9 cellular contexts compared by ENCODE assay signal in the genomic region with DNA sequence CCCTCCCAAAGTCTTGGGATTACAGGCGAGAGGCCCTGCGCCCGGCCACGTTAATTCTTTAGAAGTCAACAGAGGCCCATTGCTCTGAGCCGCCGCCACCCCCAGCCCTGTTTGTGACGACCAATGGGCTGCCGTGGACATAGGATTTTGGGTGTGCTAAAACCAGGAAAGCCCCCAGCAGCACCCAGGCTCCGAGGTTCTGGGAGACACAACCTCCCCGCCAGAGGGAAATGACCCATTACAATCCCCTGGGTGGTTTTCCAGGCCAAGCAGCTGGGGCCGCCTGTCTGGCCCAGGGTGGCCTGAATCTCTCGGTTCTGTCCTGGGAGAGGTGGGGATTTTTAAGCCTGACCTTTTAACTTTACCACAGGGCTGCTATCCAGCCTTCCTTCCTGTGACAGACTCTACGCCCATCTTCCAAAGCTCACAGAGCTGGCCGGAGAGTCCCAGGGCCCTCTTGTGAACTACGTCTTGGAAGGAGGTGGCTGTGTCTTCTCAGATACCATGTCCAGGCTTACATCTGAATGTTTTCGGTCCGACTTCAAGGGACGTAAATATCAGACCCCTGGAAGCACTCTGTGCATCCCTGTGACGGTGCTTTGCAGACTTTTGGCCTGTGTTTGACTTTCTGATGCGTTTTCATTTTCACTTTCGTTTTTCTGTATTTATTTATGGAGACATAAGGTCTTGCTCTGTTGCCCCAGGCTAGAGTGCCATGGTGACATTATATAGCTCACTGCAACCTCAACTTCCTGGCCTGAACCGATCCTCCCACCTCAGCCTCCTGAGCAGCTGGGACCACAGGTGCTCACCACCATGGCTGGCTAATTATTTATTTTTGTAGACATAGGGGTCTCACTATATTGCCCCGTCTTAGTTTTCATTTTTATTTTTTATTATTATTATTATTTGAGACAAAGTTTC. TPM values are rescaled to one million over a fixed set of nuclear protein-coding genes. Genes with fewer than 3 reads are reported as not detected.
DNase-seq lines count a peak whose midpoint lies in the region; ATAC-seq lines count a peak whose summit lies in the region.
"Had no signal": no experiment of that assay in that cellular context is flagged by ENCODE, and none has a peak within 500 bp of the region (broad histone marks: within the 10 kb centered on the region; RNA-seq: fewer than 3 reads in every experiment).

No MANE protein-coding gene starts in this region.

- H3K27me3 Mint-ChIP-seq in activated T-cell treated with anti-CD3 and anti-CD28 coated beads, Interleukin-2, amount 50 U/mL, for 4 hours (ENCODE audit: low read depth), result no peaks in the 10 kb centered on the region

- H3K9me3 Mint-ChIP-seq in activated T-cell treated with anti-CD3 and anti-CD28 coated beads, Interleukin-2, amount 50 U/mL, for 4 hours, result no peaks in the 10 kb centered on the region

- H3K4me1 Mint-ChIP-seq in activated T-cell treated with anti-CD3 and anti-CD28 coated beads, Interleukin-2, amount 50 U/mL, for 4 hours (ENCODE audit: low read depth), result peaks cover 36% of the 10 kb centered on the region

- peak overlapping the region; percentile 43 for H3K4me3 Mint-ChIP-seq in activated T-cell treated with anti-CD3 and anti-CD28 coated beads, Interleukin-2, amount 50 U/mL, for 4 hours

- peaks cover 9% of the 10 kb centered on the region for H3K36me3 Mint-ChIP-seq in activated T-cell treated with anti-CD3 and anti-CD28 coated beads, Interleukin-2, amount 50 U/mL, for 4 hours (ENCODE audit: insufficient read depth)

- DNase-seq in activated T-cell treated with anti-CD3 and anti-CD28 coated beads, Interleukin-2, amount 50 U/mL, for 4 hours, result no peak
- DNase-seq in activated T-cell treated with anti-CD3 and anti-CD28 coated beads, Interleukin-2, amount 50 U/mL, for 1 hour, result no peak
- DNase-seq in activated T-cell treated with anti-CD3 and anti-CD28 coated beads, Interleukin-2, amount 50 U/mL, for 48 hours, result peak; percentile 27 to 32
- DNase-seq in dedifferentiated amniotic fluid mesenchymal stem cell (ENCODE audit: extremely low spot score) (no peak), UCSD-AML1 (lab: John Stamatoyannopoulos, UW; ENCODE audit: unreplicated experiment) (no peak), NCI-H1436 treated with DMSO at 0.1 percent for 48 hours (lab: John Stamatoyannopoulos, UW) (no peak)

- H3K4me3 ChIP-seq in skin epidermis, result peak overlapping the region in 1 of 7 experiments; percentile 10

- peak overlapping the region in 13 of 21 experiments; percentile 7 to 81 (median 54) for H3K27ac ChIP-seq in skin epidermis
- H3K27ac ChIP-seq: C4-2B had no signal

- ATAC-seq in activated T-cell treated with anti-CD3 and anti-CD28 coated beads, Interleukin-2, amount 50 U/mL, for 4 hours, result peak; percentile 70 to 71
- peak; percentile 43 for ATAC-seq in HG03064 (IDR thresholded peaks at IDR 0.05; ENCODE audit: low read depth, unreplicated experiment)

RNA-seq across cellular contexts. Expression of a gene that starts 36.0 kb away (rescaled TPM):
- 10 to 100 TPM; 14.4 to 22.2 (median 18.4) TPM for total RNA-seq in activated T-cell treated with anti-CD3 and anti-CD28 coated beads, Interleukin-2, amount 50 U/mL, for 4 hours

RNA-seq across cellular contexts. Expression of a gene that starts 48.3 kb away (rescaled TPM):
- total RNA-seq in activated T-cell treated with anti-CD3 and anti-CD28 coated beads, Interleukin-2, amount 50 U/mL, for 4 hours, result 10 to 100 TPM; 33.0 to 53.2 (median 36.9) TPM

Comparison
In these comparisons a context has a peak if more than half of its experiments do, and no peak if none do; other contexts are left out.
1. DNase-seq: peak in activated T-cell treated with anti-CD3 and anti-CD28 coated beads, Interleukin-2, amount 50 U/mL, for 48 hours (2 of 2); none in activated T-cell treated with anti-CD3 and anti-CD28 coated beads, Interleukin-2, amount 50 U/mL, for 4 hours (single experiment), activated T-cell treated with anti-CD3 and anti-CD28 coated beads, Interleukin-2, amount 50 U/mL, for 1 hour (single experiment), dedifferentiated amniotic fluid mesenchymal stem cell (single experiment), UCSD-AML1 (single experiment) and NCI-H1436 treated with DMSO at 0.1 percent for 48 hours (single experiment).